In the genomic region with DNA sequence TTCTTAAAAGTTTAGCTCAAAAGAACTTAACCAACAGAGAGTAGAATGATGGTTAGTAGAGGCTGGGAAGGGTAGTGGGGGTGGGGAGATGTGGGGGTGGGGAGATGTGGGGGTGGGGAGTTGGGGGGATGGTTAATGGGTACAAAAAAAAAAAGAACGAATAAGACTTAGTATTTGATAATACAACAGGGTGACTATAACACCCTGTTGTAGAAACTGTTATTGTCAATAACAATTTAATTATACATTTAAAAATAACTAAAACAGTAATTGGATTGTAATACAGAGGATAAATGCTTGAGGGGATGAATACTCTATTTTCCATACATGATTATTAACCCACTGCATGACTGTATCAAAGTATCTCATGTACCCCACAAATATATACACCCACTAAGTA, we compare ENCODE assay signal across 40 cellular contexts.
"Had no signal": no experiment of that assay in that cellular context is flagged by ENCODE, and none has a peak within 500 bp of the region (broad histone marks: within the 10 kb centered on the region; RNA-seq: fewer than 3 reads in every experiment).

No MANE protein-coding gene starts in this region.

- H3K27ac ChIP-seq: adrenal gland, ascending aorta, body of pancreas, brain microvascular endothelial cell, breast epithelium, cardiac muscle cell had no signal

- H3K4me3 Mint-ChIP-seq: activated naive CD4-positive, alpha-beta T cell treated with anti-CD3 and anti-CD28 coated beads for 36 hours; activated naive CD4-positive, alpha-beta T cell treated with anti-CD3 and anti-CD28 coated beads, Interleukin-2, amount 10 ng/mL, durations not matched to agents 7 days and 5 days; activated naive CD4-positive, alpha-beta T cell treated with anti-CD3 and anti-CD28 coated beads, Interleukin-2, amount 50 U/mL, for 24 hours; activated naive CD8-positive, alpha-beta T cell; activated naive CD8-positive, alpha-beta T cell treated with anti-CD3 and anti-CD28 coated beads for 36 hours; activated naive CD8-positive, alpha-beta T cell treated with anti-CD3 and anti-CD28 coated beads, Interleukin-2, amount 10 ng/mL, durations not matched to agents 7 days and 5 days; activated naive CD8-positive, alpha-beta T cell treated with anti-CD3 and anti-CD28 coated beads, Interleukin-2, amount 50 U/mL, for 24 hours; activated T-cell treated with anti-CD3 and anti-CD28 coated beads, Interleukin-2, amount 50 U/mL, for 24 hours; activated T-cell treated with anti-CD3 and anti-CD28 coated beads, Interleukin-2, amount 50 U/mL, for 4 hours; activated T-cell treated with anti-CD3 and anti-CD28 coated beads, Interleukin-2, amount 50 U/mL, for 72 hours; activated T-helper 1 cell treated with anti-CD3 and anti-CD28 coated beads, Interleukin-12 subunit alpha, Interleukin-12 subunit beta, Interleukin-2, Interleukin-4 antibody, amounts not matched to agents 30 ng/mL and 10 ng/mL and 1 ng/mL, durations not matched to agents 14 hours and 24 hours and 36 hours; activated T-helper 17 cell treated with anti-CD3 and anti-CD28 coated beads, Interleukin-2, amount 50 U/mL, for 72 hours; brain; central memory CD8-positive, alpha-beta T cell had no signal

- H3K4me1 Mint-ChIP-seq: activated naive CD4-positive, alpha-beta T cell treated with anti-CD3 and anti-CD28 coated beads, Interleukin-2, amount 10 ng/mL, durations not matched to agents 7 days and 5 days; activated naive CD8-positive, alpha-beta T cell treated with anti-CD3 and anti-CD28 coated beads, Interleukin-2, amount 10 ng/mL, durations not matched to agents 7 days and 5 days; central memory CD8-positive, alpha-beta T cell had no signal

- H3K4me1 ChIP-seq: adrenal gland, ascending aorta, body of pancreas, breast epithelium had no signal

- H3K9me3 Mint-ChIP-seq: activated naive CD4-positive, alpha-beta T cell treated with anti-CD3 and anti-CD28 coated beads for 36 hours; activated naive CD4-positive, alpha-beta T cell treated with anti-CD3 and anti-CD28 coated beads, Interleukin-2, amount 10 ng/mL, durations not matched to agents 7 days and 5 days; activated naive CD4-positive, alpha-beta T cell treated with anti-CD3 and anti-CD28 coated beads, Interleukin-2, amount 50 U/mL, for 24 hours; activated naive CD4-positive, alpha-beta T cell treated with anti-CD3 and anti-CD28 coated beads, Interleukin-2, amount 50 U/mL, for 72 hours; activated naive CD8-positive, alpha-beta T cell treated with anti-CD3 and anti-CD28 coated beads for 36 hours; activated naive CD8-positive, alpha-beta T cell treated with anti-CD3 and anti-CD28 coated beads, Interleukin-2, amount 10 ng/mL, durations not matched to agents 7 days and 5 days; activated naive CD8-positive, alpha-beta T cell treated with anti-CD3 and anti-CD28 coated beads, Interleukin-2, amount 50 U/mL, for 24 hours; activated T-cell treated with anti-CD3 and anti-CD28 coated beads, Interleukin-2, amount 50 U/mL, for 24 hours; activated T-cell treated with anti-CD3 and anti-CD28 coated beads, Interleukin-2, amount 50 U/mL, for 4 hours; activated T-cell treated with anti-CD3 and anti-CD28 coated beads, Interleukin-2, amount 50 U/mL, for 72 hours; activated T-helper 1 cell treated with anti-CD3 and anti-CD28 coated beads, Interleukin-12 subunit alpha, Interleukin-12 subunit beta, Interleukin-2, Interleukin-4 antibody, amounts not matched to agents 30 ng/mL and 10 ng/mL and 1 ng/mL, durations not matched to agents 14 hours and 24 hours and 36 hours; activated T-helper 17 cell treated with anti-CD3 and anti-CD28 coated beads, Interleukin-2, amount 50 U/mL, for 72 hours; activated T-helper 2 cell treated with anti-CD3 and anti-CD28 coated beads, Interferon-gamma antibody, Interleukin-2, Interleukin-4, amounts not matched to agents 10 μg/mL and 5 μg/mL and 100 μg/mL, durations not matched to agents 14 hours and 24 hours and 36 hours; brain; central memory CD8-positive, alpha-beta T cell had no signal

- H3K27me3 Mint-ChIP-seq: activated naive CD4-positive, alpha-beta T cell treated with anti-CD3 and anti-CD28 coated beads, Interleukin-2, amount 10 ng/mL, durations not matched to agents 7 days and 5 days; activated naive CD4-positive, alpha-beta T cell treated with anti-CD3 and anti-CD28 coated beads, Interleukin-2, amount 50 U/mL, for 24 hours; activated naive CD8-positive, alpha-beta T cell; activated naive CD8-positive, alpha-beta T cell treated with anti-CD3 and anti-CD28 coated beads for 36 hours; activated naive CD8-positive, alpha-beta T cell treated with anti-CD3 and anti-CD28 coated beads, Interleukin-2, amount 10 ng/mL, durations not matched to agents 7 days and 5 days; activated naive CD8-positive, alpha-beta T cell treated with anti-CD3 and anti-CD28 coated beads, Interleukin-2, amount 50 U/mL, for 24 hours; activated T-cell treated with anti-CD3 and anti-CD28 coated beads, Interleukin-2, amount 50 U/mL, for 24 hours; activated T-helper 17 cell treated with anti-CD3 and anti-CD28 coated beads, Interleukin-2, amount 50 U/mL, for 72 hours; brain; central memory CD8-positive, alpha-beta T cell had no signal

- DNase-seq: activated effector memory CD4-positive, alpha-beta T cell treated with anti-CD3 and anti-CD28 coated beads, Interleukin-2, amount 50 U/mL, for 16 hours; activated effector memory CD4-positive, alpha-beta T cell treated with Interleukin-2 at 50 U/mL for 16 hours; activated gamma-delta T cell; activated gamma-delta T cell treated with Interleukin-2 at 50 U/mL for 16 hours; activated naive CD4-positive, alpha-beta T cell; activated naive CD4-positive, alpha-beta T cell treated with anti-CD3 and anti-CD28 coated beads for 36 hours; activated naive CD4-positive, alpha-beta T cell treated with anti-CD3 and anti-CD28 coated beads, Interleukin-2, amount 10 ng/mL, durations not matched to agents 7 days and 5 days; activated naive CD4-positive, alpha-beta T cell treated with anti-CD3 and anti-CD28 coated beads, Interleukin-2, amount 50 U/mL, for 16 hours; activated naive CD4-positive, alpha-beta T cell treated with Interleukin-2 at 50 U/mL for 16 hours; activated naive CD8-positive, alpha-beta T cell treated with anti-CD3 and anti-CD28 coated beads for 36 hours; activated naive CD8-positive, alpha-beta T cell treated with anti-CD3 and anti-CD28 coated beads, Interleukin-2, amount 10 ng/mL, durations not matched to agents 7 days and 5 days; activated naive CD8-positive, alpha-beta T cell treated with anti-CD3 and anti-CD28 coated beads, Interleukin-2, amount 50 U/mL, for 24 hours; activated T-cell treated with anti-CD3 and anti-CD28 coated beads, Interleukin-2, amount 50 U/mL, for 1 hour; activated T-cell treated with anti-CD3 and anti-CD28 coated beads, Interleukin-2, amount 50 U/mL, for 24 hours; activated T-cell treated with anti-CD3 and anti-CD28 coated beads, Interleukin-2, amount 50 U/mL, for 4 hours; activated T-cell treated with anti-CD3 and anti-CD28 coated beads, Interleukin-2, amount 50 U/mL, for 48 hours; activated T-cell treated with anti-CD3 and anti-CD28 coated beads, Interleukin-2, amount 50 U/mL, for 72 hours; adrenal gland; amniotic stem cell; amygdala; anterior cingulate cortex; aorta; body of pancreas; brain microvascular endothelial cell; caudate nucleus; central memory CD4-positive, alpha-beta T cell; cerebellar nuclear complex had no signal

- FAIRE-seq: astrocyte, bronchial epithelial cell had no signal

- H3K27me3 ChIP-seq: adrenal gland, ascending aorta, body of pancreas, brain microvascular endothelial cell, breast epithelium, cardiac muscle cell had no signal

- H3K9me3 ChIP-seq: adrenal gland, ascending aorta, body of pancreas, breast epithelium had no signal

- ATAC-seq: activated naive CD8-positive, alpha-beta T cell treated with anti-CD3 and anti-CD28 coated beads, Interleukin-2, amount 50 U/mL, for 24 hours; activated T-cell treated with anti-CD3 and anti-CD28 coated beads, Interleukin-2, amount 50 U/mL, for 4 hours; activated T-cell treated with anti-CD3 and anti-CD28 coated beads, Interleukin-2, amount 50 U/mL, for 72 hours; body of pancreas had no signal

- H3K27ac Mint-ChIP-seq: activated naive CD4-positive, alpha-beta T cell treated with anti-CD3 and anti-CD28 coated beads for 36 hours; activated naive CD4-positive, alpha-beta T cell treated with anti-CD3 and anti-CD28 coated beads, Interleukin-2, amount 10 ng/mL, durations not matched to agents 7 days and 5 days; activated naive CD4-positive, alpha-beta T cell treated with anti-CD3 and anti-CD28 coated beads, Interleukin-2, amount 50 U/mL, for 24 hours; activated naive CD8-positive, alpha-beta T cell; activated naive CD8-positive, alpha-beta T cell treated with anti-CD3 and anti-CD28 coated beads for 36 hours; activated naive CD8-positive, alpha-beta T cell treated with anti-CD3 and anti-CD28 coated beads, Interleukin-2, amount 10 ng/mL, durations not matched to agents 7 days and 5 days; activated naive CD8-positive, alpha-beta T cell treated with anti-CD3 and anti-CD28 coated beads, Interleukin-2, amount 50 U/mL, for 24 hours; activated T-cell treated with anti-CD3 and anti-CD28 coated beads, Interleukin-2, amount 50 U/mL, for 72 hours; activated T-helper 1 cell treated with anti-CD3 and anti-CD28 coated beads, Interleukin-12 subunit alpha, Interleukin-12 subunit beta, Interleukin-2, Interleukin-4 antibody, amounts not matched to agents 30 ng/mL and 10 ng/mL and 1 ng/mL, durations not matched to agents 14 hours and 24 hours and 36 hours; activated T-helper 2 cell treated with anti-CD3 and anti-CD28 coated beads, Interferon-gamma antibody, Interleukin-2, Interleukin-4, amounts not matched to agents 10 μg/mL and 5 μg/mL and 100 μg/mL, durations not matched to agents 14 hours and 24 hours and 36 hours; brain had no signal

- H3K4me3 ChIP-seq: adrenal gland, ascending aorta, body of pancreas, breast epithelium, cardiac muscle cell had no signal
